1 cellular context compared by ENCODE assay signal in genomic region chr16:69132424-69133252, GRCh38.
TF ChIP-seq lines count a peak whose summit lies in the region.

A gene with protein sequence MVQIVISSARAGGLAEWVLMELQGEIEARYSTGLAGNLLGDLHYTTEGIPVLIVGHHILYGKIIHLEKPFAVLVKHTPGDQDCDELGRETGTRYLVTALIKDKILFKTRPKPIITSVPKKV (minus strand): TSS chr16:69132588. CDS start chr16:69121458, 11,130 bp downstream.
Gene UTP4 (plus strand): TSS chr16:69132649. CDS start chr16:69133460, 811 bp downstream.

TF ChIP-seq in GM12878, 131 proteins besides CTCF, POLR2A, EP300 and RAD21 (continued from another document and continues in another):
- TF ChIP-seq, protein P1, sequence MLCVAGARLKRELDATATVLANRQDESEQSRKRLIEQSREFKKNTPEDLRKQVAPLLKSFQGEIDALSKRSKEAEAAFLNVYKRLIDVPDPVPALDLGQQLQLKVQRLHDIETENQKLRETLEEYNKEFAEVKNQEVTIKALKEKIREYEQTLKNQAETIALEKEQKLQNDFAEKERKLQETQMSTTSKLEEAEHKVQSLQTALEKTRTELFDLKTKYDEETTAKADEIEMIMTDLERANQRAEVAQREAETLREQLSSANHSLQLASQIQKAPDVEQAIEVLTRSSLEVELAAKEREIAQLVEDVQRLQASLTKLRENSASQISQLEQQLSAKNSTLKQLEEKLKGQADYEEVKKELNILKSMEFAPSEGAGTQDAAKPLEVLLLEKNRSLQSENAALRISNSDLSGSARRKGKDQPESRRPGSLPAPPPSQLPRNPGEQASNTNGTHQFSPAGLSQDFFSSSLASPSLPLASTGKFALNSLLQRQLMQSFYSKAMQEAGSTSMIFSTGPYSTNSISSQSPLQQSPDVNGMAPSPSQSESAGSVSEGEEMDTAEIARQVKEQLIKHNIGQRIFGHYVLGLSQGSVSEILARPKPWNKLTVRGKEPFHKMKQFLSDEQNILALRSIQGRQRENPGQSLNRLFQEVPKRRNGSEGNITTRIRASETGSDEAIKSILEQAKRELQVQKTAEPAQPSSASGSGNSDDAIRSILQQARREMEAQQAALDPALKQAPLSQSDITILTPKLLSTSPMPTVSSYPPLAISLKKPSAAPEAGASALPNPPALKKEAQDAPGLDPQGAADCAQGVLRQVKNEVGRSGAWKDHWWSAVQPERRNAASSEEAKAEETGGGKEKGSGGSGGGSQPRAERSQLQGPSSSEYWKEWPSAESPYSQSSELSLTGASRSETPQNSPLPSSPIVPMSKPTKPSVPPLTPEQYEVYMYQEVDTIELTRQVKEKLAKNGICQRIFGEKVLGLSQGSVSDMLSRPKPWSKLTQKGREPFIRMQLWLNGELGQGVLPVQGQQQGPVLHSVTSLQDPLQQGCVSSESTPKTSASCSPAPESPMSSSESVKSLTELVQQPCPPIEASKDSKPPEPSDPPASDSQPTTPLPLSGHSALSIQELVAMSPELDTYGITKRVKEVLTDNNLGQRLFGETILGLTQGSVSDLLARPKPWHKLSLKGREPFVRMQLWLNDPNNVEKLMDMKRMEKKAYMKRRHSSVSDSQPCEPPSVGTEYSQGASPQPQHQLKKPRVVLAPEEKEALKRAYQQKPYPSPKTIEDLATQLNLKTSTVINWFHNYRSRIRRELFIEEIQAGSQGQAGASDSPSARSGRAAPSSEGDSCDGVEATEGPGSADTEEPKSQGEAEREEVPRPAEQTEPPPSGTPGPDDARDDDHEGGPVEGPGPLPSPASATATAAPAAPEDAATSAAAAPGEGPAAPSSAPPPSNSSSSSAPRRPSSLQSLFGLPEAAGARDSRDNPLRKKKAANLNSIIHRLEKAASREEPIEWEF (IDR thresholded peaks at IDR 0.05; ENCODE audit: insufficient replicate concordance, low read depth, low read length) = no peak
- peak; percentile 96 for TF ChIP-seq NR2C1 (IDR thresholded peaks at IDR 0.05)
- no peak for TF ChIP-seq ZNF274 (IDR thresholded peaks at IDR 0.05; ENCODE audit: insufficient read depth, insufficient read length)
- no peak for TF ChIP-seq SREBF2 (IDR thresholded peaks at IDR 0.05; ENCODE audit: low read length)
- 0 out of 2 replicates have a peak, but pooled peaks have one; percentile 23 for TF ChIP-seq ESRRA (IDR thresholded peaks at IDR 0.05; ENCODE audit: low read length)
- no peak for TF ChIP-seq CHD1 (IDR thresholded peaks at IDR 0.05; ENCODE audit: low read depth, low read length)
- no peak for TF ChIP-seq NFIC (IDR thresholded peaks at IDR 0.05; ENCODE audit: low read depth, low read length)
- TF ChIP-seq YY1 (IDR thresholded peaks at IDR 0.05; ENCODE audit: low read depth, low read length) = peak; percentile 92
- no peak for TF ChIP-seq E4F1 (IDR thresholded peaks at IDR 0.05; ENCODE audit: borderline replicate concordance, partially characterized antibody)
- no peak for TF ChIP-seq PAX8 (IDR thresholded peaks at IDR 0.05)
- 0 out of 2 replicates have a peak, but pooled peaks have one; percentile 22 for TF ChIP-seq NBN (IDR thresholded peaks at IDR 0.05)
- no peak for TF ChIP-seq SMAD1 (IDR thresholded peaks at IDR 0.05; ENCODE audit: low read depth, partially characterized antibody)
- TF ChIP-seq, protein P2, sequence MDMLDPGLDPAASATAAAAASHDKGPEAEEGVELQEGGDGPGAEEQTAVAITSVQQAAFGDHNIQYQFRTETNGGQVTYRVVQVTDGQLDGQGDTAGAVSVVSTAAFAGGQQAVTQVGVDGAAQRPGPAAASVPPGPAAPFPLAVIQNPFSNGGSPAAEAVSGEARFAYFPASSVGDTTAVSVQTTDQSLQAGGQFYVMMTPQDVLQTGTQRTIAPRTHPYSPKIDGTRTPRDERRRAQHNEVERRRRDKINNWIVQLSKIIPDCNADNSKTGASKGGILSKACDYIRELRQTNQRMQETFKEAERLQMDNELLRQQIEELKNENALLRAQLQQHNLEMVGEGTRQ (IDR thresholded peaks at IDR 0.05; ENCODE audit: borderline replicate concordance, low read depth, low read length) = no peak; the same call in 1 of the 2 replicates
- TF ChIP-seq HCFC1 (IDR thresholded peaks at IDR 0.05; ENCODE audit: low read length) = peak; percentile 50; the same call in 1 of the 2 replicates
- TF ChIP-seq NRF1 (conservative IDR thresholded peaks at IDR 0.05; ENCODE audit: low read depth, low read length) = peak; percentile 44
- TF ChIP-seq MTA3 (IDR thresholded peaks at IDR 0.05; ENCODE audit: borderline replicate concordance, low read length) = no peak
- no peak for TF ChIP-seq SP1 (IDR thresholded peaks at IDR 0.05; ENCODE audit: low read depth, low read length)
- peak; percentile 77 for TF ChIP-seq SIN3A (IDR thresholded peaks at IDR 0.05; ENCODE audit: low read depth, low read length)
- TF ChIP-seq CHD4 (IDR thresholded peaks at IDR 0.05) = no peak
- TF ChIP-seq REST (IDR thresholded peaks at IDR 0.05; ENCODE audit: low read depth, low read length) = no peak
- peak; percentile 97 for TF ChIP-seq MXI1 (IDR thresholded peaks at IDR 0.05; ENCODE audit: low read depth, low read length)
- 0 out of 2 replicates have a peak, but pooled peaks have one; percentile 38 for TF ChIP-seq ZNF592 (IDR thresholded peaks at IDR 0.05)
- no peak for TF ChIP-seq SUPT20H (IDR thresholded peaks at IDR 0.05; ENCODE audit: borderline replicate concordance, control insufficient read depth, low read depth, low read length)
- no peak for TF ChIP-seq BMI1 (IDR thresholded peaks at IDR 0.05; ENCODE audit: borderline replicate concordance)
- TF ChIP-seq TAF1 (IDR thresholded peaks at IDR 0.05; ENCODE audit: borderline replicate concordance, low read depth, low read length) = peak; percentile 64; the same call in 1 of the 2 replicates
- TF ChIP-seq BCLAF1 (IDR thresholded peaks at IDR 0.05) = no peak
- no peak for TF ChIP-seq MTA2 (IDR thresholded peaks at IDR 0.05; ENCODE audit: low read depth)
- TF ChIP-seq KLF5 (IDR thresholded peaks at IDR 0.05; ENCODE audit: partially characterized antibody) = no peak
- 0 out of 3 replicates have a peak, but pooled peaks of 1 of the 2 experiments have one; percentile 7 for TF ChIP-seq EGR1 (IDR thresholded peaks at IDR 0.05; ENCODE audit: borderline replicate concordance in 1 of 2, low read depth in 2 of 2, low read length in 2 of 2)
- no peak for TF ChIP-seq CBX3 (IDR thresholded peaks at IDR 0.05; ENCODE audit: borderline replicate concordance, low read depth)
- TF ChIP-seq BACH1 (IDR thresholded peaks at IDR 0.05; ENCODE audit: borderline replicate concordance) = peak; percentile 76
- TF ChIP-seq TARDBP (IDR thresholded peaks at IDR 0.05; ENCODE audit: borderline replicate concordance) = no peak
- TF ChIP-seq, protein P3, sequence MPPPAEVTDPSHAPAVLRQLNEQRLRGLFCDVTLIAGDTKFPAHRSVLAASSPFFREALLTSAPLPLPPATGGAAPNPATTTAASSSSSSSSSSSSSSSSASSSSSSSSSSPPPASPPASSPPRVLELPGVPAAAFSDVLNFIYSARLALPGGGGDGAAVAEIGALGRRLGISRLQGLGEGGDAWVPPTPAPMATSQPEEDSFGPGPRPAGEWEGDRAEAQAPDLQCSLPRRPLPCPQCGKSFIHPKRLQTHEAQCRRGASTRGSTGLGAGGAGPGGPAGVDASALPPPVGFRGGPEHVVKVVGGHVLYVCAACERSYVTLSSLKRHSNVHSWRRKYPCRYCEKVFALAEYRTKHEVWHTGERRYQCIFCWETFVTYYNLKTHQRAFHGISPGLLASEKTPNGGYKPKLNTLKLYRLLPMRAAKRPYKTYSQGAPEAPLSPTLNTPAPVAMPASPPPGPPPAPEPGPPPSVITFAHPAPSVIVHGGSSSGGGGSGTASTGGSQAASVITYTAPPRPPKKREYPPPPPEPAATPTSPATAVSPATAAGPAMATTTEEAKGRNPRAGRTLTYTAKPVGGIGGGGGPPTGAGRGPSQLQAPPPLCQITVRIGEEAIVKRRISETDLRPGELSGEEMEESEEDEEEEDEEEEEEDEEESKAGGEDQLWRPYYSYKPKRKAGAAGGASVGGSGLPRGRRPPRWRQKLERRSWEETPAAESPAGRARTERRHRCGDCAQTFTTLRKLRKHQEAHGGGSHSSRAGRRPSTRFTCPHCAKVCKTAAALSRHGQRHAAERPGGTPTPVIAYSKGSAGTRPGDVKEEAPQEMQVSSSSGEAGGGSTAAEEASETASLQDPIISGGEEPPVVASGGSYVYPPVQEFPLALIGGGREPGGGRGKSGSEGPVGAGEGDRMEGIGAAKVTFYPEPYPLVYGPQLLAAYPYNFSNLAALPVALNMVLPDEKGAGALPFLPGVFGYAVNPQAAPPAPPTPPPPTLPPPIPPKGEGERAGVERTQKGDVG (CRISPR knock-in tag; IDR thresholded peaks at IDR 0.05) = no peak
